9 cellular contexts compared by ENCODE assay signal in the genomic region with DNA sequence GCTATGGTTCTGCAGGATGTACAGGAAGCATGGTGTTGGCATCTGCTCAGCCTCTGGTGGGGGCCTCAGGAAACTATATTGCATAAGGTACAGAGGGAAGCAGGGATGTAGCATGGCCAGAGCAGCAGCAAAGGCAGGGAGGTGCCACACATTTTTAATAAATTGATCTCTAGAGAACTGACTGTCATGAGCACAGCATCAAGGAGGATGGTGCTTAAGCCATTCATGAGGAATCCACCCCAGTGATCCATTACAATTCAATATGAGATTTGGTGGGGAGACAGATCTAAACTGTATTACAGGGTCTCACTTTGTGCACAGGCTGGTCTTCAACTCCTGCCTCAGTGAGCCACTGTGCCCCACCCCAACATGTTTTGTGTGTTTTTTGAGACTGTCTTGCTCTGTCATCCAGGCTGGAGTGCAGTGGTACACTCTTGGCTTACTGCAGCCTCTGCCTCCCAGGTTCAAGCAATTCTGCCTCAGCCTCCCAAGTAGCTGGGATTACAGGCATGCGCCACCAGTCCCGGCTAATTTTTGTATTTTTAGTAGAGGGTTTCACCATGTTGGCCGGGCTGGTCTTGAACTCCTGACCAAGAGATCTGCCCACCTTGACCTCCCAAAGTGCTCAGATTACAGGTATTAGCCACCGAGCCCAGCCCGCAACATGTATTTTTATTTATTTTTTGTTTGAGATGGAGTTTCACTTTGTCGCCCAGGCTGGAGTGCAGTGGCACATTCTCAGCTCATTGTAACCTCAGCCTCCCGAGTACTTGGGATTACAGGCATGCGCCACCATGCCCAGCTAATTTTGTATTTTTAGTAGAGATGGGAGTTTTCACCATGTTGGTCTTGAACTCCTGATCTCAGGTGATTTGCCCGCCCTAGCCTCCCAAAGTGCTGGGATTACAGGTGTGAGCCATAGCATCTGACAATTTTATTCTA. TPM values are rescaled to one million over a fixed set of nuclear protein-coding genes. Genes with fewer than 3 reads are reported as not detected.
DNase-seq lines count a peak whose midpoint lies in the region; ATAC-seq, FAIRE-seq and TF ChIP-seq lines count a peak whose summit lies in the region.
"Had no signal": no experiment of that assay in that cellular context is flagged by ENCODE, and none has a peak within 500 bp of the region (broad histone marks: within the 10 kb centered on the region; RNA-seq: fewer than 3 reads in every experiment).

No MANE protein-coding gene starts in this region.

- H3K4me3 ChIP-seq in HepG2 (replicated peaks in 1 of 3; ENCODE audit: insufficient read depth in 1 of 3, low read depth in 2 of 3, low read length in 3 of 3) = peak overlapping the region; percentile 75 to 98 (median 93)
- no peak overlapping the region for H3K4me3 ChIP-seq in right lobe of liver
- H3K4me3 ChIP-seq in kidney epithelial cell (ENCODE audit: low read depth, low read length) = peak overlapping the region; percentile 99
- H3K4me3 ChIP-seq in gastroesophageal sphincter = no peak overlapping the region

- TF ChIP-seq POLR2A in HepG2 (IDR thresholded peaks at IDR 0.05; ENCODE audit: insufficient read depth in 1 of 2, low read depth in 2 of 2, low read length in 2 of 2) = no peak
- TF ChIP-seq POLR2A in right lobe of liver (IDR thresholded peaks at IDR 0.05) = no peak
- no peak for TF ChIP-seq POLR2A in gastroesophageal sphincter (IDR thresholded peaks at IDR 0.05)

- ATAC-seq in HepG2 (no peak), right lobe of liver (no peak), gastroesophageal sphincter (no peak), HG02763 (IDR thresholded peaks at IDR 0.05; ENCODE audit: unreplicated experiment) (no peak)

- POLR2A ChIA-PET in HepG2 (lab: Yijun Ruan, JAX) = interaction anchor here (0.6 to 15.7 kb wide), 16 partner anchors 8 to 108 kb away, joined by 3 to 264 read pairs (median 10); a partner anchor contains a TSS

- H3K27ac Mint-ChIP-seq in activated T-helper 2 cell treated with anti-CD3 and anti-CD28 coated beads, Interferon-gamma antibody, Interleukin-2, Interleukin-4, amounts not matched to agents 10 μg/mL and 5 μg/mL and 100 μg/mL, durations not matched to agents 14 hours and 24 hours and 36 hours = peak overlapping the region; percentile 97

- no peaks in the 10 kb centered on the region for H3K9me3 ChIP-seq in HepG2 (ENCODE audit: low read length)
- no peaks in the 10 kb centered on the region for H3K9me3 ChIP-seq in right lobe of liver
- H3K9me3 ChIP-seq in gastroesophageal sphincter = no peaks in the 10 kb centered on the region

- H3K27me3 Mint-ChIP-seq in activated T-helper 2 cell treated with anti-CD3 and anti-CD28 coated beads, Interferon-gamma antibody, Interleukin-2, Interleukin-4, amounts not matched to agents 10 μg/mL and 5 μg/mL and 100 μg/mL, durations not matched to agents 14 hours and 24 hours and 36 hours (ENCODE audit: low read depth) = no peaks in the 10 kb centered on the region

- TF ChIP-seq CTCF in HepG2 (CRISPR knock-in tag; IDR thresholded peaks at IDR 0.05) (no peak), right lobe of liver (IDR thresholded peaks at IDR 0.05) (no peak), kidney epithelial cell (IDR thresholded peaks at IDR 0.05; ENCODE audit: insufficient read depth, low read length, poor library complexity, severe bottlenecking) (no peak), gastroesophageal sphincter (IDR thresholded peaks at IDR 0.05) (no peak), GM20000 (IDR thresholded peaks at IDR 0.05; ENCODE audit: extremely low read depth, missing control alignments) (no peak)

- H3K4me3 Mint-ChIP-seq in activated T-helper 2 cell treated with anti-CD3 and anti-CD28 coated beads, Interferon-gamma antibody, Interleukin-2, Interleukin-4, amounts not matched to agents 10 μg/mL and 5 μg/mL and 100 μg/mL, durations not matched to agents 14 hours and 24 hours and 36 hours (ENCODE audit: low read depth) = peak overlapping the region; percentile 87

- H3K4me2 ChIP-seq in HepG2 (ENCODE audit: low read depth, low read length) = peak overlapping the region; percentile 84

- DNase-seq in HepG2 (ENCODE audit: low spot score) = no peak
- no peak for DNase-seq in right lobe of liver
- DNase-seq in activated T-helper 2 cell treated with anti-CD3 and anti-CD28 coated beads, Interferon-gamma antibody, Interleukin-2, Interleukin-4, amounts not matched to agents 10 μg/mL and 5 μg/mL and 100 μg/mL, durations not matched to agents 14 hours and 24 hours and 36 hours (ENCODE audit: low spot score) = no peak
- DNase-seq in kidney epithelial cell (ENCODE audit: low read depth) = no peak
- no peak for DNase-seq in HT-29 (ENCODE audit: low spot score)
- DNase-seq in GM20000 (ENCODE audit: low spot score) = no peak
- DNase-seq: stimulated activated CD4-positive, alpha-beta T cell treated with anti-CD3 and anti-CD28 coated beads, Interleukin-12 subunit alpha, Interleukin-12 subunit beta, amount 100 ng/mL, for 4 hours had no signal

- TF ChIP-seq EP300 in HepG2 (IDR thresholded peaks at IDR 0.05; ENCODE audit: low read depth in 2 of 2, low read length in 2 of 2) = no peak
- TF ChIP-seq EP300 in HepG2 (CRISPR knock-in tag; IDR thresholded peaks at IDR 0.05; ENCODE audit: borderline replicate concordance) = no peak
- TF ChIP-seq EP300 in gastroesophageal sphincter (IDR thresholded peaks at IDR 0.05) = no peak

- peak overlapping the region; percentile 93 for H3K27ac ChIP-seq in HepG2 (ENCODE audit: extremely low read length, insufficient read depth, low read length)
- H3K27ac ChIP-seq in right lobe of liver = no peak overlapping the region
- peak overlapping the region in 2 of 4 donors; percentile 69 to 95 for H3K27ac ChIP-seq in gastroesophageal sphincter

- CTCF ChIA-PET in HepG2 (lab: Yijun Ruan, JAX; ENCODE audit: low intra/inter-chr PET ratio, low total read pairs) = no interaction called here

- H3K36me3 ChIP-seq in HepG2 (replicated peaks in 1 of 2; ENCODE audit: control insufficient read depth in 1 of 2, insufficient read depth in 2 of 2, low read length in 2 of 2) (peaks cover 12 to 33% of the 10 kb centered on the region in 2 experiments), right lobe of liver (peaks cover 11 to 41% (median 24%) of the 10 kb centered on the region in 4 donors), kidney epithelial cell (ENCODE audit: control insufficient read depth, insufficient read depth, low read length) (peaks cover 2% of the 10 kb centered on the region), gastroesophageal sphincter (peaks cover 0 to 57% of the 10 kb centered on the region in 2 donors)

- no peak for FAIRE-seq in HepG2 (lab: Jason Lieb, UNC)

- 89% methylated on average over 9 of the region's 9 CpGs for WGBS in HepG2 (ENCODE audit: low lambda C conversion rate)
- WGBS in right lobe of liver (ENCODE audit: insufficient coverage, low coverage, low lambda C conversion rate, missing lambda C conversion rate) = 94% methylated on average over 8 of the region's 9 CpGs
- 76 to 93% methylated on average over 8 to 9 of the region's 9 CpGs for WGBS in gastroesophageal sphincter (ENCODE audit: low coverage in 1 of 2), 2 donors

- no peak for TF ChIP-seq RAD21 in HepG2 (CRISPR knock-in tag; IDR thresholded peaks at IDR 0.05)

- peaks cover 43% of the 10 kb centered on the region for H4K20me1 ChIP-seq in HepG2 (ENCODE audit: insufficient read depth, low read length)

- H3K36me3 Mint-ChIP-seq in activated T-helper 2 cell treated with anti-CD3 and anti-CD28 coated beads, Interferon-gamma antibody, Interleukin-2, Interleukin-4, amounts not matched to agents 10 μg/mL and 5 μg/mL and 100 μg/mL, durations not matched to agents 14 hours and 24 hours and 36 hours (ENCODE audit: low read depth) = peaks cover 73% of the 10 kb centered on the region

- intact Hi-C loops in HepG2 (cut with micrococcal nuclease; ENCODE audit: unreplicated experiment) = loop anchor here (10.0 kb wide), 1 partner anchor 117 kb away; a partner anchor contains a TSS
- intact Hi-C loops in right lobe of liver (cut with DNase I) = loop anchor here (10.0 kb wide), 1 partner anchor 63 kb away; a partner anchor contains a TSS
- intact Hi-C loops in activated T-helper 2 cell treated with anti-CD3 and anti-CD28 coated beads, Interferon-gamma antibody, Interleukin-2, Interleukin-4, amounts not matched to agents 10 μg/mL and 5 μg/mL and 100 μg/mL, durations not matched to agents 14 hours and 24 hours and 36 hours (cut with micrococcal nuclease) = loop anchor here (10.0 kb wide), 3 partner anchors 337 to 1007 kb away; a partner anchor contains a TSS

- peak overlapping the region; percentile 98 for H3K9ac ChIP-seq in HepG2 (ENCODE audit: insufficient read depth, low read depth, low read length)

- no peaks in the 10 kb centered on the region for H3K9me3 Mint-ChIP-seq in activated T-helper 2 cell treated with anti-CD3 and anti-CD28 coated beads, Interferon-gamma antibody, Interleukin-2, Interleukin-4, amounts not matched to agents 10 μg/mL and 5 μg/mL and 100 μg/mL, durations not matched to agents 14 hours and 24 hours and 36 hours

- peaks cover 0 to 2% of the 10 kb centered on the region in 2 experiments; a peak in 1 of 5 replicates for H3K27me3 ChIP-seq in HepG2 (ENCODE audit: control insufficient read depth in 1 of 2, insufficient read depth in 2 of 2, low read length in 2 of 2)
- H3K27me3 ChIP-seq in right lobe of liver = no peaks in the 10 kb centered on the region
- H3K27me3 ChIP-seq in kidney epithelial cell (ENCODE audit: control insufficient read depth, insufficient read depth, low read length) = no peaks in the 10 kb centered on the region
- H3K27me3 ChIP-seq in gastroesophageal sphincter = no peaks in the 10 kb centered on the region

- peaks cover 31% of the 10 kb centered on the region for H3K4me1 Mint-ChIP-seq in activated T-helper 2 cell treated with anti-CD3 and anti-CD28 coated beads, Interferon-gamma antibody, Interleukin-2, Interleukin-4, amounts not matched to agents 10 μg/mL and 5 μg/mL and 100 μg/mL, durations not matched to agents 14 hours and 24 hours and 36 hours (ENCODE audit: low read depth)

- no peak overlapping the region for H2AFZ ChIP-seq in HepG2 (ENCODE audit: low read length)

- no TSS peak for BruUV-seq in HepG2 (replicated peaks; lab: Mats Ljungman, UMichigan)

- in situ Hi-C loops in HepG2 (cut with HindIII; ENCODE audit: extremely low pct_ligation_motif_present, low pct_unique_long_range_greater_than_20kb) = no loop called here

- H3K79me2 ChIP-seq in HepG2 (ENCODE audit: insufficient read depth, low read length) = peaks cover 38% of the 10 kb centered on the region

- H3K4me1 ChIP-seq in HepG2 (ENCODE audit: insufficient read depth, low read length) = peaks cover 42% of the 10 kb centered on the region
- H3K4me1 ChIP-seq in right lobe of liver = peaks cover 0 to 31% (median 13%) of the 10 kb centered on the region in 4 donors
- peaks cover 4 to 53% (median 23%) of the 10 kb centered on the region in 3 donors for H3K4me1 ChIP-seq in gastroesophageal sphincter

RNA-seq across cellular contexts. Expression of a gene that starts 10.3 kb away (rescaled TPM):
- total RNA-seq in HepG2 (2016; rRNA removed; fragmentation: Illumina TruSeq; extraction: Trizol) (186 and 189 TPM in 2 replicates), right lobe of liver (100 to 1,000 TPM in 2 of 6 experiments, 10 to 100 TPM in 4; 41.5 to 144 (median 47.5) TPM), kidney epithelial cell (68.3 and 79.1 TPM in 2 replicates), gastroesophageal sphincter (100 to 1,000 TPM; 198 to 260 (median 219) TPM)
- 8.9 and 12.5 TPM in 2 replicates for total RNA-seq in HepG2 (2016; cell fraction: cytosol; rRNA removed; fragmentation: Illumina TruSeq; extraction: Trizol; ENCODE audit: low read depth)
- 148 and 193 TPM in 2 replicates for total RNA-seq in HepG2 (2016; cell fraction: insoluble cytoplasmic fraction; rRNA removed; fragmentation: Illumina TruSeq; extraction: Trizol)
- 24.6 and 28.1 TPM in 2 replicates for total RNA-seq in HepG2 (2016; cell fraction: membrane; rRNA removed; fragmentation: Illumina TruSeq; extraction: Trizol)
- total RNA-seq in HepG2 (2016; cell fraction: nucleus; rRNA removed; fragmentation: Illumina TruSeq; extraction: Trizol) = 88.3 and 95.9 TPM in 2 replicates
- polyA plus RNA-seq in HepG2 (2011; rRNA removed) = 26.0 and 57.2 TPM in 2 replicates
- 26.6 and 33.8 TPM in 2 replicates for polyA plus RNA-seq in HepG2 (2011; cell fraction: cytosol; rRNA removed)
- 55.8 and 89.9 TPM in 2 replicates for polyA plus RNA-seq in HepG2 (2011; cell fraction: nucleus; rRNA removed)
- 39.8 and 132 TPM in 2 replicates for polyA plus RNA-seq in HepG2 (2012)
- 5.4 and 5.8 TPM in 2 replicates for polyA plus RNA-seq in HepG2 (2016; cell fraction: cytosol; fragmentation: Illumina TruSeq; extraction: Trizol; ENCODE audit: low read depth)
- 148 and 182 TPM in 2 replicates for polyA plus RNA-seq in HepG2 (2016; cell fraction: insoluble cytoplasmic fraction; fragmentation: Illumina TruSeq; extraction: Trizol; ENCODE audit: low read depth)
- polyA plus RNA-seq in HepG2 (2016; cell fraction: membrane; fragmentation: Illumina TruSeq; extraction: Trizol; ENCODE audit: low read depth) = 11.1 and 13.6 TPM in 2 replicates
- polyA plus RNA-seq in HepG2 (2016; cell fraction: nucleus; fragmentation: Illumina TruSeq; extraction: Trizol; ENCODE audit: insufficient read depth, low read depth) = 115 and 118 TPM in 2 replicates
- polyA minus RNA-seq in HepG2 (2011; rRNA and poly(A)+ RNA removed; ENCODE audit: low replicate concordance) = 84.4 and 185 TPM in 2 replicates
- 48.1 and 67.3 TPM in 2 replicates for polyA minus RNA-seq in HepG2 (2011; cell fraction: cytosol; rRNA and poly(A)+ RNA removed)
- 22.7 and 36.4 TPM in 2 replicates for polyA minus RNA-seq in HepG2 (2011; cell fraction: nucleus; rRNA and poly(A)+ RNA removed)
- 116 and 120 TPM in 2 replicates for total RNA-seq in activated T-helper 2 cell treated with anti-CD3 and anti-CD28 coated beads, Interferon-gamma antibody, Interleukin-2, Interleukin-4, amounts not matched to agents 10 μg/mL and 5 μg/mL and 100 μg/mL, durations not matched to agents 14 hours and 24 hours and 36 hours
- total RNA-seq in HT-29 (2014; rRNA removed; shearing (Covaris generic)) = 655 TPM in 2 replicates

RNA-seq across cellular contexts. Expression of a gene that starts 22.5 kb away (rescaled TPM):
- 83.5 and 85.0 TPM in 2 replicates for total RNA-seq in HepG2 (2016; rRNA removed; fragmentation: Illumina TruSeq; extraction: Trizol)
- total RNA-seq in HepG2 (2016; cell fraction: cytosol; rRNA removed; fragmentation: Illumina TruSeq; extraction: Trizol; ENCODE audit: low read depth) = 4.6 and 5.3 TPM in 2 replicates
- 66.4 and 92.2 TPM in 2 replicates for total RNA-seq in HepG2 (2016; cell fraction: insoluble cytoplasmic fraction; rRNA removed; fragmentation: Illumina TruSeq; extraction: Trizol)
- total RNA-seq in HepG2 (2016; cell fraction: membrane; rRNA removed; fragmentation: Illumina TruSeq; extraction: Trizol) = 7.7 and 11.3 TPM in 2 replicates
- 35.4 and 46.0 TPM in 2 replicates for total RNA-seq in HepG2 (2016; cell fraction: nucleus; rRNA removed; fragmentation: Illumina TruSeq; extraction: Trizol)
- polyA plus RNA-seq in HepG2 (2011; rRNA removed) = 44.5 and 80.9 TPM in 2 replicates
- 35.0 and 45.6 TPM in 2 replicates for polyA plus RNA-seq in HepG2 (2011; cell fraction: cytosol; rRNA removed)
- 53.4 and 85.2 TPM in 2 replicates for polyA plus RNA-seq in HepG2 (2011; cell fraction: nucleus; rRNA removed)
- 38.1 and 121 TPM in 2 replicates for polyA plus RNA-seq in HepG2 (2012)
- polyA plus RNA-seq in HepG2 (2016; cell fraction: cytosol; fragmentation: Illumina TruSeq; extraction: Trizol; ENCODE audit: low read depth) = 3.7 and 5.6 TPM in 2 replicates
- 80.2 and 101 TPM in 2 replicates for polyA plus RNA-seq in HepG2 (2016; cell fraction: insoluble cytoplasmic fraction; fragmentation: Illumina TruSeq; extraction: Trizol; ENCODE audit: low read depth)
- polyA plus RNA-seq in HepG2 (2016; cell fraction: membrane; fragmentation: Illumina TruSeq; extraction: Trizol; ENCODE audit: low read depth) = 5.1 and 7.0 TPM in 2 replicates
- polyA plus RNA-seq in HepG2 (2016; cell fraction: nucleus; fragmentation: Illumina TruSeq; extraction: Trizol; ENCODE audit: insufficient read depth, low read depth) = 67.0 and 75.7 TPM in 2 replicates
- 44.1 and 271 TPM in 2 replicates for polyA minus RNA-seq in HepG2 (2011; rRNA and poly(A)+ RNA removed; ENCODE audit: low replicate concordance)
- 27.3 and 48.7 TPM in 2 replicates for polyA minus RNA-seq in HepG2 (2011; cell fraction: cytosol; rRNA and poly(A)+ RNA removed)
- polyA minus RNA-seq in HepG2 (2011; cell fraction: nucleus; rRNA and poly(A)+ RNA removed) = 14.2 and 25.9 TPM in 2 replicates
- total RNA-seq in right lobe of liver = 100 to 1,000 TPM in 2 of 6 experiments, 10 to 100 TPM in 4; 73.2 to 442 (median 80.2) TPM
- 112 and 118 TPM in 2 replicates for total RNA-seq in activated T-helper 2 cell treated with anti-CD3 and anti-CD28 coated beads, Interferon-gamma antibody, Interleukin-2, Interleukin-4, amounts not matched to agents 10 μg/mL and 5 μg/mL and 100 μg/mL, durations not matched to agents 14 hours and 24 hours and 36 hours
- total RNA-seq in kidney epithelial cell = 54.6 and 67.0 TPM in 2 replicates
- 100 to 1,000 TPM; 287 to 496 (median 351) TPM for total RNA-seq in gastroesophageal sphincter
- total RNA-seq in HT-29 (2014; rRNA removed; shearing (Covaris generic)) = 379 and 403 TPM in 2 replicates

RNA-seq across cellular contexts. Expression of a gene that starts 22.8 kb away (rescaled TPM):
- total RNA-seq in HepG2 (2016; rRNA removed; fragmentation: Illumina TruSeq; extraction: Trizol) = 0.55 and 0.94 TPM in 2 replicates
- total RNA-seq in HepG2 (2016; cell fraction: cytosol; rRNA removed; fragmentation: Illumina TruSeq; extraction: Trizol; ENCODE audit: low read depth) = 0.18 and 0.30 TPM in 2 replicates
- total RNA-seq in HepG2 (2016; cell fraction: insoluble cytoplasmic fraction; rRNA removed; fragmentation: Illumina TruSeq; extraction: Trizol) = 0.87 and 0.97 TPM in 2 replicates
- total RNA-seq in HepG2 (2016; cell fraction: membrane; rRNA removed; fragmentation: Illumina TruSeq; extraction: Trizol) = 0.55 and 0.56 TPM in 2 replicates
- 0.38 and 0.47 TPM in 2 replicates for total RNA-seq in HepG2 (2016; cell fraction: nucleus; rRNA removed; fragmentation: Illumina TruSeq; extraction: Trizol)
- 0.78 and 1.0 TPM in 2 replicates for polyA plus RNA-seq in HepG2 (2011; rRNA removed)
- polyA plus RNA-seq in HepG2 (2011; cell fraction: cytosol; rRNA removed) = 0.67 and 0.72 TPM in 2 replicates
- 0.45 and 0.73 TPM in 2 replicates for polyA plus RNA-seq in HepG2 (2011; cell fraction: nucleus; rRNA removed)
- polyA plus RNA-seq in HepG2 (2012) = 0.87 and 1.1 TPM in 2 replicates
- 0.08 and 0.12 TPM in 2 replicates for polyA plus RNA-seq in HepG2 (2016; cell fraction: cytosol; fragmentation: Illumina TruSeq; extraction: Trizol; ENCODE audit: low read depth)
- 0.98 and 1.0 TPM in 2 replicates for polyA plus RNA-seq in HepG2 (2016; cell fraction: insoluble cytoplasmic fraction; fragmentation: Illumina TruSeq; extraction: Trizol; ENCODE audit: low read depth)
- polyA plus RNA-seq in HepG2 (2016; cell fraction: membrane; fragmentation: Illumina TruSeq; extraction: Trizol; ENCODE audit: low read depth) = 0.34 and 0.37 TPM in 2 replicates
- polyA plus RNA-seq in HepG2 (2016; cell fraction: nucleus; fragmentation: Illumina TruSeq; extraction: Trizol; ENCODE audit: insufficient read depth, low read depth) = 0.93 and 1.0 TPM in 2 replicates
- 0.46 and 2.2 TPM in 2 replicates for polyA minus RNA-seq in HepG2 (2011; rRNA and poly(A)+ RNA removed; ENCODE audit: low replicate concordance)
- 0.44 and 0.59 TPM in 2 replicates for polyA minus RNA-seq in HepG2 (2011; cell fraction: cytosol; rRNA and poly(A)+ RNA removed)
- 0.25 and 0.39 TPM in 2 replicates for polyA minus RNA-seq in HepG2 (2011; cell fraction: nucleus; rRNA and poly(A)+ RNA removed)
- total RNA-seq in right lobe of liver = 1 to 10 TPM in 1 of 6 experiments, under 1 TPM in 5; 0.37 to 1.2 (median 0.56) TPM
- 2.1 and 2.4 TPM in 2 replicates for total RNA-seq in activated T-helper 2 cell treated with anti-CD3 and anti-CD28 coated beads, Interferon-gamma antibody, Interleukin-2, Interleukin-4, amounts not matched to agents 10 μg/mL and 5 μg/mL and 100 μg/mL, durations not matched to agents 14 hours and 24 hours and 36 hours
- 0.46 and 1.1 TPM in 2 replicates for total RNA-seq in kidney epithelial cell
- total RNA-seq in gastroesophageal sphincter = 1 to 10 TPM; 1.9 to 3.9 (median 2.6) TPM
- 0.64 and 1.3 TPM in 2 replicates for total RNA-seq in HT-29 (2014; rRNA removed; shearing (Covaris generic))

RNA-seq across cellular contexts. Expression of a gene that starts 24.7 kb away (rescaled TPM):
- 139 and 297 TPM in 2 replicates for total RNA-seq in HepG2 (2016; rRNA removed; fragmentation: Illumina TruSeq; extraction: Trizol)
- total RNA-seq in HepG2 (2016; cell fraction: cytosol; rRNA removed; fragmentation: Illumina TruSeq; extraction: Trizol; ENCODE audit: low read depth) = 49.1 and 49.3 TPM in 2 replicates
- 132 and 314 TPM in 2 replicates for total RNA-seq in HepG2 (2016; cell fraction: insoluble cytoplasmic fraction; rRNA removed; fragmentation: Illumina TruSeq; extraction: Trizol)
- total RNA-seq in HepG2 (2016; cell fraction: membrane; rRNA removed; fragmentation: Illumina TruSeq; extraction: Trizol) = 93.8 and 98.2 TPM in 2 replicates
- total RNA-seq in HepG2 (2016; cell fraction: nucleus; rRNA removed; fragmentation: Illumina TruSeq; extraction: Trizol) = 237 and 274 TPM in 2 replicates
- polyA plus RNA-seq in HepG2 (2011; rRNA removed) = 202 and 215 TPM in 2 replicates
- polyA plus RNA-seq in HepG2 (2011; cell fraction: cytosol; rRNA removed) = 195 and 257 TPM in 2 replicates
- 110 and 111 TPM in 2 replicates for polyA plus RNA-seq in HepG2 (2011; cell fraction: nucleus; rRNA removed)
- polyA plus RNA-seq in HepG2 (2012) = 88.7 and 96.9 TPM in 2 replicates
- 46.5 and 46.6 TPM in 2 replicates for polyA plus RNA-seq in HepG2 (2016; cell fraction: cytosol; fragmentation: Illumina TruSeq; extraction: Trizol; ENCODE audit: low read depth)
- polyA plus RNA-seq in HepG2 (2016; cell fraction: insoluble cytoplasmic fraction; fragmentation: Illumina TruSeq; extraction: Trizol; ENCODE audit: low read depth) = 114 and 120 TPM in 2 replicates
- polyA plus RNA-seq in HepG2 (2016; cell fraction: membrane; fragmentation: Illumina TruSeq; extraction: Trizol; ENCODE audit: low read depth) = 67.2 and 70.7 TPM in 2 replicates
- 367 and 386 TPM in 2 replicates for polyA plus RNA-seq in HepG2 (2016; cell fraction: nucleus; fragmentation: Illumina TruSeq; extraction: Trizol; ENCODE audit: insufficient read depth, low read depth)
- 35.2 and 243 TPM in 2 replicates for polyA minus RNA-seq in HepG2 (2011; rRNA and poly(A)+ RNA removed; ENCODE audit: low replicate concordance)
- 76.7 and 85.5 TPM in 2 replicates for polyA minus RNA-seq in HepG2 (2011; cell fraction: cytosol; rRNA and poly(A)+ RNA removed)
- polyA minus RNA-seq in HepG2 (2011; cell fraction: nucleus; rRNA and poly(A)+ RNA removed) = 40.9 and 43.8 TPM in 2 replicates
- total RNA-seq in right lobe of liver = 10 to 100 TPM; 20.3 to 44.8 (median 34.1) TPM
- total RNA-seq in activated T-helper 2 cell treated with anti-CD3 and anti-CD28 coated beads, Interferon-gamma antibody, Interleukin-2, Interleukin-4, amounts not matched to agents 10 μg/mL and 5 μg/mL and 100 μg/mL, durations not matched to agents 14 hours and 24 hours and 36 hours = 21.3 and 21.6 TPM in 2 replicates
- total RNA-seq in kidney epithelial cell = 142 and 152 TPM in 2 replicates
- 10 to 100 TPM; 28.2 to 39.1 (median 30.5) TPM for total RNA-seq in gastroesophageal sphincter
- 82.3 and 87.1 TPM in 2 replicates for total RNA-seq in HT-29 (2014; rRNA removed; shearing (Covaris generic))

RNA-seq across cellular contexts. Expression of a gene that starts 31.1 kb away (rescaled TPM):
- total RNA-seq in HepG2 (2016; rRNA removed; fragmentation: Illumina TruSeq; extraction: Trizol) (90.5 and 93.7 TPM in 2 replicates), right lobe of liver (10 to 100 TPM; 11.0 to 26.1 (median 11.6) TPM), kidney epithelial cell (78.6 and 89.0 TPM in 2 replicates), gastroesophageal sphincter (10 to 100 TPM; 18.0 to 31.7 (median 28.5) TPM)
- total RNA-seq in HepG2 (2016; cell fraction: cytosol; rRNA removed; fragmentation: Illumina TruSeq; extraction: Trizol; ENCODE audit: low read depth) = 84.8 and 113 TPM in 2 replicates
- 85.1 and 91.1 TPM in 2 replicates for total RNA-seq in HepG2 (2016; cell fraction: insoluble cytoplasmic fraction; rRNA removed; fragmentation: Illumina TruSeq; extraction: Trizol)
- 109 and 138 TPM in 2 replicates for total RNA-seq in HepG2 (2016; cell fraction: membrane; rRNA removed; fragmentation: Illumina TruSeq; extraction: Trizol)
- 34.2 and 38.1 TPM in 2 replicates for total RNA-seq in HepG2 (2016; cell fraction: nucleus; rRNA removed; fragmentation: Illumina TruSeq; extraction: Trizol)
- 64.7 and 69.4 TPM in 2 replicates for polyA plus RNA-seq in HepG2 (2011; rRNA removed)
- 89.7 and 101 TPM in 2 replicates for polyA plus RNA-seq in HepG2 (2011; cell fraction: cytosol; rRNA removed)
- 34.2 and 36.0 TPM in 2 replicates for polyA plus RNA-seq in HepG2 (2011; cell fraction: nucleus; rRNA removed)
- polyA plus RNA-seq in HepG2 (2012) = 71.2 and 86.4 TPM in 2 replicates
- 98.5 and 146 TPM in 2 replicates for polyA plus RNA-seq in HepG2 (2016; cell fraction: cytosol; fragmentation: Illumina TruSeq; extraction: Trizol; ENCODE audit: low read depth)
- 103 and 104 TPM in 2 replicates for polyA plus RNA-seq in HepG2 (2016; cell fraction: insoluble cytoplasmic fraction; fragmentation: Illumina TruSeq; extraction: Trizol; ENCODE audit: low read depth)
- polyA plus RNA-seq in HepG2 (2016; cell fraction: membrane; fragmentation: Illumina TruSeq; extraction: Trizol; ENCODE audit: low read depth) = 107 and 140 TPM in 2 replicates
- polyA plus RNA-seq in HepG2 (2016; cell fraction: nucleus; fragmentation: Illumina TruSeq; extraction: Trizol; ENCODE audit: insufficient read depth, low read depth) = 61.6 and 67.5 TPM in 2 replicates
- 56.3 and 77.2 TPM in 2 replicates for polyA minus RNA-seq in HepG2 (2011; rRNA and poly(A)+ RNA removed; ENCODE audit: low replicate concordance)
- 44.2 and 47.4 TPM in 2 replicates for polyA minus RNA-seq in HepG2 (2011; cell fraction: cytosol; rRNA and poly(A)+ RNA removed)
- 7.2 and 10.2 TPM in 2 replicates for polyA minus RNA-seq in HepG2 (2011; cell fraction: nucleus; rRNA and poly(A)+ RNA removed)
- 130 TPM in 2 replicates for total RNA-seq in activated T-helper 2 cell treated with anti-CD3 and anti-CD28 coated beads, Interferon-gamma antibody, Interleukin-2, Interleukin-4, amounts not matched to agents 10 μg/mL and 5 μg/mL and 100 μg/mL, durations not matched to agents 14 hours and 24 hours and 36 hours
- 77.4 and 93.6 TPM in 2 replicates for total RNA-seq in HT-29 (2014; rRNA removed; shearing (Covaris generic))

Comparison
In these comparisons a context has a peak if more than half of its experiments do, and no peak if none do; other contexts are left out.
1. H3K4me3 ChIP-seq: peak in HepG2 (3 of 3) and kidney epithelial cell (single experiment); none in right lobe of liver (0 of 3) and gastroesophageal sphincter (0 of 2).